ENCODE assay signal across 1 cellular context in genomic region chr3:129160891-129161859, GRCh38.
TF ChIP-seq lines count a peak whose summit lies in the region.

TSS of gene ISY1 (minus strand) at chr3:129161063. CDS start at chr3:129160975, 88 bp downstream.

TF ChIP-seq in GM12878, 131 proteins besides CTCF, POLR2A, EP300 and RAD21 (continued from another document):
- TF ChIP-seq ELK1 (IDR thresholded peaks at IDR 0.05; ENCODE audit: low read depth, low read length) (peak; percentile 96), SPI1 (IDR thresholded peaks at IDR 0.05; ENCODE audit: borderline replicate concordance, insufficient read depth, low read depth, low read length) (no peak), E2F4 (IDR thresholded peaks at IDR 0.05; ENCODE audit: low read depth, low read length) (no peak), EGR1 (IDR thresholded peaks at IDR 0.05; ENCODE audit: borderline replicate concordance in 1 of 2, low read depth in 2 of 2, low read length in 2 of 2) (peak in 1 of 2 experiments; percentile 68; a peak in 1 of 3 replicates), RELA (IDR thresholded peaks at IDR 0.05; ENCODE audit: borderline replicate concordance, partially characterized antibody) (peak; percentile 46)
- TF ChIP-seq, protein P1, sequence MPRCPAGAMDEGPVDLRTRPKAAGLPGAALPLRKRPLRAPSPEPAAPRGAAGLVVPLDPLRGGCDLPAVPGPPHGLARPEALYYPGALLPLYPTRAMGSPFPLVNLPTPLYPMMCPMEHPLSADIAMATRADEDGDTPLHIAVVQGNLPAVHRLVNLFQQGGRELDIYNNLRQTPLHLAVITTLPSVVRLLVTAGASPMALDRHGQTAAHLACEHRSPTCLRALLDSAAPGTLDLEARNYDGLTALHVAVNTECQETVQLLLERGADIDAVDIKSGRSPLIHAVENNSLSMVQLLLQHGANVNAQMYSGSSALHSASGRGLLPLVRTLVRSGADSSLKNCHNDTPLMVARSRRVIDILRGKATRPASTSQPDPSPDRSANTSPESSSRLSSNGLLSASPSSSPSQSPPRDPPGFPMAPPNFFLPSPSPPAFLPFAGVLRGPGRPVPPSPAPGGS (IDR thresholded peaks at IDR 0.05; ENCODE audit: borderline replicate concordance, insufficient read depth, low read depth, low read length, poor library complexity, severe bottlenecking) = no peak
